7 cellular contexts compared by ENCODE assay signal in the genomic region with DNA sequence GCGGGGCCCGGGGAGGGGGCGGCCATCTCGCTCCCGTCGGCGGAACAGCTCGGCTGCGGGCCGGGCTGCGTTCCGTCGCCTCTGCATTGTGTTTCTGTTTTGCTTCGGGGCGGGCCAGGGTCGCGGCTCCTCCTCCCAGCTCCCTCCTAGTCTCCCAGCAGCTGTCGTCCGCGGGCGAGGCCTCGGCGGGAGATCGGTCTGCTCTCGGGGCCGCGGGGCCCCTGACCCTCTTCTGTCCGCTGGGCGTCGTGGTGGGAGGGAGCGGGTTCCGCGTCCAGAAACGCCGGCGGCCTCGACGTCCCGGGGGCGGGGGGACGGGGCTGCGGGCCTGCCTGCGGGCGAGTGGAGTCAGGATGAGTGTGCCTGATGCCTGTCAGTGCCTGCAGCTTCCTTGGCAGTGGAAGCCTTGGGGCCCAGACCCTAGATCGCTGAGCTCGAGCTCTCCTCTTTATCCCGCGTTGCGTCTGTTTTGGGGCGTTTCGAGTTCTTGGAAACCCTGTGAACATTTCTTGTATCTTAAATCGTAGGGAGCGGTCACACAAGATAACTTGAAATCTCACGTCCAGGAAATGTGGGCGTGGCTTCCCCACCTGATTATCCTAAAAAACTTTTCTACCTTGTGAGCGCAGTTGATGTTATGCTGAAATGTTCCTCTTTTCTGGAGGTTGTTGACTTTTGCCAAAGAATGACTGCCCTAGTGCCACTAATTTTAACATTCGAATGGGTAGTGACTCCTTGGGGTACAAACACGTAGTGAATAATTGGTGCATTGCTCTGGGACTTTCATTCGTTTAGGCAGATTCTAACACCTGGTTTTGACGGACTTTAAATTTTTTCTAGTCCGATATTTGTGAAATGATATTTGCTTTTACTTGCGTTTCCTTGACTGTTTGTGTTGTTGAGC. TPM values are rescaled to one million over a fixed set of nuclear protein-coding genes. Genes with fewer than 3 reads are reported as not detected.
A peak's percentile ranks its signal among the peaks of the same experiment; 100 is the strongest.
DNase-seq lines count a peak whose midpoint lies in the region; ATAC-seq and TF ChIP-seq lines count a peak whose summit lies in the region.

No MANE protein-coding gene starts in this region.

- intact Hi-C loops in body of pancreas (cut with DNase I): no loop called here

- TF ChIP-seq POLR2A in body of pancreas (IDR thresholded peaks at IDR 0.05): no peak

- H3K4me3 ChIP-seq in HUES48 (ENCODE audit: low read depth, low read length) (peak overlapping the region; percentile 95), body of pancreas (peak overlapping the region; percentile 73 to 75), iPS-11a (ENCODE audit: low read depth, low read length) (peak overlapping the region; percentile 85), retinal pigment epithelial cell (ENCODE audit: low read length) (peak overlapping the region; percentile 64)

- H3K36me3 ChIP-seq in HUES48 (ENCODE audit: control insufficient read depth, insufficient read depth, low read length) (peaks cover 17% of the 10 kb centered on the region; the same call in 1 of the 2 replicates), body of pancreas (replicated peaks in 1 of 2; ENCODE audit: insufficient read depth in 1 of 2, low read depth in 2 of 2) (no peaks in the 10 kb centered on the region)

- WGBS in body of pancreas, 2 donors: 0% methylated on average over 16 to 56 of the region's 62 CpGs

- H3K27me3 ChIP-seq in HUES48 (ENCODE audit: control insufficient read depth, insufficient read depth, low read length): no peaks in the 10 kb centered on the region
- no peaks in the 10 kb centered on the region for H3K27me3 ChIP-seq in body of pancreas

- TF ChIP-seq CTCF in body of pancreas (IDR thresholded peaks at IDR 0.05): peak in 3 of 7 experiments; percentile 5 to 17 (median 9)
- no peak for TF ChIP-seq CTCF in retinal pigment epithelial cell (conservative IDR thresholded peaks at IDR 0.05; ENCODE audit: low read depth, low read length)

- peak overlapping the region; percentile 66 for H3K9ac ChIP-seq in HUES48 (ENCODE audit: low read depth, low read length)

- H3K9me3 ChIP-seq in HUES48 (ENCODE audit: control insufficient read depth, insufficient read depth, low read length) (no peaks in the 10 kb centered on the region), body of pancreas (no peaks in the 10 kb centered on the region)

- DNase-seq in GM03348 (ENCODE audit: low spot score) (peak; percentile 77), OCI-M2 (lab: John Stamatoyannopoulos, UW; ENCODE audit: unreplicated experiment) (peak; percentile 52), body of pancreas (peak; percentile 51 to 66 (median 60)), retinal pigment epithelial cell (ENCODE audit: low read depth) (peak; percentile 14)

- ATAC-seq in GM21447 (IDR thresholded peaks at IDR 0.05; ENCODE audit: unreplicated experiment): peak; percentile 33
- peak; percentile 47 for ATAC-seq in body of pancreas

- H3K4me1 ChIP-seq in HUES48 (ENCODE audit: control insufficient read depth, insufficient read depth, low read length): peaks cover 7% of the 10 kb centered on the region
- H3K4me1 ChIP-seq in body of pancreas: peaks cover 49% of the 10 kb centered on the region

- peak overlapping the region; percentile 96 for H3K27ac ChIP-seq in HUES48 (ENCODE audit: low read depth, low read length)
- peak overlapping the region; percentile 89 to 98 (median 92) for H3K27ac ChIP-seq in body of pancreas

RNA-seq across cellular contexts. Expression of a gene that starts 0.7 kb away (rescaled TPM):
- 10 to 100 TPM; 16.9 to 46.1 TPM for total RNA-seq in body of pancreas

Comparison
In these comparisons a context has a peak if more than half of its experiments do, and no peak if none do; other contexts are left out.
1. Peak in every context shown above with its lines: DNase-seq, ATAC-seq, H3K4me3 ChIP-seq and H3K27ac ChIP-seq.
2. DNase-seq: peak in every context shown above with its lines; median percentile 77 in GM03348; 60 in body of pancreas; 52 in OCI-M2; 14 in retinal pigment epithelial cell.